In genomic region chr1:65109515-65109914, GRCh38 we compare ENCODE assay signal across 18 cellular contexts. TPM values are rescaled to one million over a fixed set of nuclear protein-coding genes. Genes with fewer than 3 reads are reported as not detected.
DNase-seq lines count a peak whose midpoint lies in the region; TF ChIP-seq lines count a peak whose summit lies in the region.
"Had no signal": no experiment of that assay in that cellular context is flagged by ENCODE, and none has a peak within 500 bp of the region (broad histone marks: within the 10 kb centered on the region; RNA-seq: fewer than 3 reads in every experiment).

No MANE protein-coding gene starts in this region.

- H3K27ac ChIP-seq in breast epithelium (no peak overlapping the region), esophagus squamous epithelium (no peak overlapping the region)

- no peak for TF ChIP-seq CTCF in MCF 10A (IDR thresholded peaks at IDR 0.05; ENCODE audit: unreplicated experiment)
- TF ChIP-seq CTCF in breast epithelium (IDR thresholded peaks at IDR 0.05) = no peak
- no peak for TF ChIP-seq CTCF in esophagus squamous epithelium (IDR thresholded peaks at IDR 0.05)

- H3K4me1 Mint-ChIP-seq in MCF 10A (ENCODE audit: insufficient read depth, unreplicated experiment) = no peaks in the 10 kb centered on the region
- H3K4me1 Mint-ChIP-seq: B cell had no signal

- intact Hi-C loops in MCF 10A (cut with micrococcal nuclease) = no loop called here
- intact Hi-C loops in breast epithelium (cut with DNase I; ENCODE audit: low total_unique reads) = no loop called here
- intact Hi-C loops in esophagus squamous epithelium (cut with DNase I) = no loop called here

- no peaks in the 10 kb centered on the region for H3K9me3 Mint-ChIP-seq in MCF 10A (ENCODE audit: unreplicated experiment)
- H3K9me3 Mint-ChIP-seq: CD4-positive, alpha-beta T cell had no signal

- no peak overlapping the region for H3K4me3 ChIP-seq in breast epithelium
- H3K4me3 ChIP-seq in esophagus squamous epithelium = no peak overlapping the region

- peak; percentile 11 for DNase-seq in MCF 10A (ENCODE audit: unreplicated experiment)
- no peak for DNase-seq in breast epithelium (ENCODE audit: low spot score in 2 of 2)
- peak; percentile 54 for DNase-seq in NCI-H1105 treated with DMSO at 0.1 percent for 48 hours (lab: John Stamatoyannopoulos, UW)
- DNase-seq in NCI-H748 treated with DMSO at 0.1 percent for 48 hours (lab: John Stamatoyannopoulos, UW) = peak; percentile 28
- DNase-seq in erythroblast (lab: John Stamatoyannopoulos, UW) = peak; percentile 6
- no peak for DNase-seq in GM19238 (ENCODE audit: insufficient read length, low spot score)
- no peak for DNase-seq in esophagus squamous epithelium (lab: John Stamatoyannopoulos, UW)
- no peak for DNase-seq in stimulated activated naive CD4-positive, alpha-beta T cell (lab: John Stamatoyannopoulos, UW)
- DNase-seq: CD4-positive, alpha-beta T cell; GF-D8; GOT3; MM.1S; NCI-H1436 treated with DMSO at 0.1 percent for 48 hours; NCI-H2081; OCI-M1; RPMI8226; SIG-M5 had no signal

- BruUV-seq in MCF 10A (replicated peaks; lab: Mats Ljungman, UMichigan) = no TSS peak

- no peaks in the 10 kb centered on the region for H3K27me3 Mint-ChIP-seq in MCF 10A (ENCODE audit: insufficient read depth, unreplicated experiment)

- POLR2A ChIA-PET in MCF 10A (lab: Yijun Ruan, JAX) = interaction anchor here (0.9 kb wide), 1 partner anchor 10 kb away, joined by 3 read pairs; no protein-coding TSS in a partner anchor

- H3K9me3 ChIP-seq in breast epithelium (no peaks in the 10 kb centered on the region), esophagus squamous epithelium (no peaks in the 10 kb centered on the region)

- H3K36me3 ChIP-seq in breast epithelium = no peaks in the 10 kb centered on the region
- no peaks in the 10 kb centered on the region for H3K36me3 ChIP-seq in esophagus squamous epithelium

- H3K4me1 ChIP-seq in breast epithelium = no peaks in the 10 kb centered on the region
- H3K4me1 ChIP-seq in esophagus squamous epithelium = peaks cover 0 to 7% (median 4%) of the 10 kb centered on the region in 3 donors

- CTCF ChIA-PET in MCF 10A (lab: Yijun Ruan, JAX) = interaction anchor here (1.0 kb wide), 1 partner anchor 46 kb away, joined by 5 read pairs; no protein-coding TSS in a partner anchor

- H3K4me3 Mint-ChIP-seq in MCF 10A (ENCODE audit: unreplicated experiment) = no peak overlapping the region
- H3K4me3 Mint-ChIP-seq: B cell; CD4-positive, alpha-beta T cell had no signal

- 44 to 71% methylated on average over 4 to 5 of the region's 5 CpGs for WGBS in esophagus squamous epithelium, 2 donors

- TF ChIP-seq POLR2A in breast epithelium (IDR thresholded peaks at IDR 0.05) = no peak
- no peak for TF ChIP-seq POLR2A in erythroblast (IDR thresholded peaks at IDR 0.05; ENCODE audit: low read length)
- TF ChIP-seq POLR2A in esophagus squamous epithelium (IDR thresholded peaks at IDR 0.05) = no peak

- H3K36me3 Mint-ChIP-seq in MCF 10A (ENCODE audit: insufficient read depth, unreplicated experiment) = peaks cover 6% of the 10 kb centered on the region

- no peak overlapping the region for H3K27ac Mint-ChIP-seq in MCF 10A (ENCODE audit: low read depth, unreplicated experiment)
- H3K27ac Mint-ChIP-seq: B cell; CD4-positive, alpha-beta T cell had no signal

- H3K27me3 ChIP-seq in breast epithelium = no peaks in the 10 kb centered on the region
- no peaks in the 10 kb centered on the region for H3K27me3 ChIP-seq in esophagus squamous epithelium

RNA-seq across cellular contexts. Expression of gene AK4, which starts 38.5 kb away (rescaled TPM):
- total RNA-seq in MCF 10A (2022) = 54.2 and 57.1 TPM in 2 replicates
- total RNA-seq in breast epithelium = 10 to 100 TPM; 18.2 to 47.3 (median 41.0) TPM
- total RNA-seq in esophagus squamous epithelium = 10 to 100 TPM; 32.2 to 46.3 (median 39.6) TPM

Comparison
In these comparisons a context has a peak if more than half of its experiments do, and no peak if none do; other contexts are left out.
1. DNase-seq: peak in MCF 10A (single experiment), NCI-H1105 treated with DMSO at 0.1 percent for 48 hours (single experiment), NCI-H748 treated with DMSO at 0.1 percent for 48 hours (single experiment) and erythroblast (2 of 2); none in breast epithelium (0 of 2), GM19238 (single experiment), esophagus squamous epithelium (single experiment) and stimulated activated naive CD4-positive, alpha-beta T cell (0 of 6).